Comparison of ENCODE assay signal across 8 cellular contexts in genomic region chr9:4983541-4984165, GRCh38. TPM values are rescaled to one million over a fixed set of nuclear protein-coding genes. Genes with fewer than 3 reads are reported as not detected.
A peak's percentile ranks its signal among the peaks of the same experiment; 100 is the strongest.
DNase-seq lines count a peak whose midpoint lies in the region; ATAC-seq and TF ChIP-seq lines count a peak whose summit lies in the region.

No MANE protein-coding gene starts in this region.

- H3K36me3 ChIP-seq in iPS DF 6.9 (ENCODE audit: control insufficient read depth, insufficient read depth, low read length) (no peaks in the 10 kb centered on the region), stomach (no peaks in the 10 kb centered on the region), mucosa of descending colon (ENCODE audit: low read depth) (no peaks in the 10 kb centered on the region)

- intact Hi-C loops in stomach (cut with DNase I; ENCODE audit: low total_unique reads) = loop anchor here (10.0 kb wide), 2 partner anchors 189 to 219 kb away; partner anchors contain the start of gene RCL1
- intact Hi-C loops in mucosa of descending colon (cut with DNase I, micrococcal nuclease) = loop anchor here (10.0 kb wide), 2 partner anchors 189 to 219 kb away; partner anchors contain the start of gene RCL1 (in 1 of the 2)

- H3K4me1 ChIP-seq in iPS DF 6.9 (ENCODE audit: control insufficient read depth, insufficient read depth, low read length) (0 out of 2 replicates have a peak, but pooled peaks cover 2% of the 10 kb centered on the region), stomach (peaks cover 20 to 55% (median 34%) of the 10 kb centered on the region in 4 donors), mucosa of descending colon (ENCODE audit: low read depth) (peaks cover 20% of the 10 kb centered on the region)

- H3K4me3 Mint-ChIP-seq in T-helper 2 cell treated with Interferon-gamma antibody and Interleukin-4, amounts not matched to agents 5 μg/mL and 100 μg/mL, for 36 hours = no peak overlapping the region

- peaks cover 50% of the 10 kb centered on the region for H3K4me1 Mint-ChIP-seq in T-helper 2 cell treated with Interferon-gamma antibody and Interleukin-4, amounts not matched to agents 5 μg/mL and 100 μg/mL, for 36 hours (ENCODE audit: low read depth)

- ATAC-seq in mucosa of descending colon (no peak), HG03571 (IDR thresholded peaks at IDR 0.05; ENCODE audit: unreplicated experiment) (no peak)

- TF ChIP-seq POLR2A in stomach (IDR thresholded peaks at IDR 0.05) = no peak

- peak overlapping the region; percentile 94 for H3K27ac Mint-ChIP-seq in T-helper 2 cell treated with Interferon-gamma antibody and Interleukin-4, amounts not matched to agents 5 μg/mL and 100 μg/mL, for 36 hours

- TF ChIP-seq EP300 in stomach (IDR thresholded peaks at IDR 0.05) = no peak

- TF ChIP-seq CTCF in stomach (IDR thresholded peaks at IDR 0.05) (no peak), mucosa of descending colon (IDR thresholded peaks at IDR 0.05) (no peak)

- H3K9me3 ChIP-seq in iPS DF 6.9 (ENCODE audit: control insufficient read depth, insufficient read depth, low read length) (no peaks in the 10 kb centered on the region), stomach (no peaks in the 10 kb centered on the region), mucosa of descending colon (no peaks in the 10 kb centered on the region)

- no peaks in the 10 kb centered on the region for H3K9me3 Mint-ChIP-seq in T-helper 2 cell treated with Interferon-gamma antibody and Interleukin-4, amounts not matched to agents 5 μg/mL and 100 μg/mL, for 36 hours

- H3K27me3 ChIP-seq in iPS DF 6.9 (ENCODE audit: control insufficient read depth, insufficient read depth, low read length) (no peaks in the 10 kb centered on the region), stomach (no peaks in the 10 kb centered on the region)

- WGBS in iPS DF 6.9 (ENCODE audit: insufficient coverage, insufficient read length) = no CpG with 5 or more reads among the region's 5 CpGs
- 41 to 53% (median 45%) methylated on average over 5 of the region's 5 CpGs for WGBS in stomach, 5 donors

- no peak overlapping the region for H3K27ac ChIP-seq in iPS DF 6.9 (ENCODE audit: low read length)
- H3K27ac ChIP-seq in stomach = peak overlapping the region; percentile 97 to 99 (median 98)

- no peak for DNase-seq in T-helper 2 cell treated with Interferon-gamma antibody and Interleukin-4, amounts not matched to agents 5 μg/mL and 100 μg/mL, for 36 hours (ENCODE audit: low spot score)
- no peak for DNase-seq in T-helper 2 cell
- peak; percentile 10 for DNase-seq in UCSD-AML1 (lab: John Stamatoyannopoulos, UW; ENCODE audit: unreplicated experiment)
- DNase-seq in iPS DF 6.9 (ENCODE audit: low read depth, low spot score) = no peak
- no peak for DNase-seq in stomach
- DNase-seq in mucosa of descending colon = no peak
- DNase-seq in stimulated activated CD4-positive, alpha-beta T cell treated with anti-CD3 and anti-CD28 coated beads, Interleukin-15, amount 100 ng/mL, for 24 hours = no peak

- H3K27me3 Mint-ChIP-seq in T-helper 2 cell treated with Interferon-gamma antibody and Interleukin-4, amounts not matched to agents 5 μg/mL and 100 μg/mL, for 36 hours (ENCODE audit: low read depth) = no peaks in the 10 kb centered on the region

- peaks cover 22% of the 10 kb centered on the region for H3K36me3 Mint-ChIP-seq in T-helper 2 cell treated with Interferon-gamma antibody and Interleukin-4, amounts not matched to agents 5 μg/mL and 100 μg/mL, for 36 hours (ENCODE audit: low read depth)

- H3K4me3 ChIP-seq in iPS DF 6.9 (ENCODE audit: low read length) (peak overlapping the region; percentile 69; the same call in 1 of the 2 replicates), stomach (peak overlapping the region; percentile 73 to 92 (median 86)), mucosa of descending colon (no peak overlapping the region)

RNA-seq across cellular contexts. Expression of gene JAK2, which starts 1.4 kb away (rescaled TPM):
- total RNA-seq in stomach = 10 to 100 TPM; 12.7 to 58.6 (median 45.1) TPM
- polyA plus RNA-seq in stomach = 1 to 10 TPM; 3.9 to 7.5 (median 4.5) TPM
- total RNA-seq in mucosa of descending colon = 10 to 100 TPM; 17.0 to 24.4 (median 17.5) TPM
